1 cellular context compared by ENCODE assay signal in genomic region chr9:134239939-134240338, GRCh38.
TF ChIP-seq lines count a peak whose summit lies in the region.

No MANE protein-coding gene starts in this region.

TF ChIP-seq in H1, 55 proteins besides CTCF, POLR2A, EP300 and RAD21 (continued from another document):
- no peak for TF ChIP-seq ATF3 (IDR thresholded peaks at IDR 0.05; ENCODE audit: insufficient read depth, low read depth, low read length)
- TF ChIP-seq TAF7 (optimal IDR thresholded peaks at IDR 0.05; ENCODE audit: borderline replicate concordance, low read depth, low read length) = no peak
- no peak for TF ChIP-seq SIN3A (conservative IDR thresholded peaks at IDR 0.05 in 1 of 2, IDR thresholded peaks at IDR 0.05 in 1 of 2; ENCODE audit: low read depth in 1 of 2, low read length in 2 of 2)
